27 cellular contexts compared by ENCODE assay signal in genomic region chr9:108626743-108627142, GRCh38.
"Had no signal": no experiment of that assay in that cellular context is flagged by ENCODE, and none has a peak within 500 bp of the region (broad histone marks: within the 10 kb centered on the region; RNA-seq: fewer than 3 reads in every experiment).

No MANE protein-coding gene starts in this region.

- H3K27ac Mint-ChIP-seq: naive thymus-derived CD8-positive, alpha-beta T cell; natural killer cell treated with Interleukin-12 subunit alpha and Interleukin-12 subunit beta and Interleukin-15 and Interleukin-18, amount 100 ng/mL, for 72 hours; nephron progenitor cell; stimulated activated effector memory CD8-positive, alpha-beta T cell treated with anti-CD3 and anti-CD28 coated beads, Interleukin-12 subunit alpha, Interleukin-12 subunit beta, amount 100 ng/mL, for 72 hours; stimulated activated naive B cell treated with anti-CD40 and anti-IgM and Interleukin-4, amounts not matched to agents 10 μg/mL and 1 μg/mL and 100 μg/mL, for 72 hours; stimulated activated naive CD8-positive, alpha-beta T cell treated with anti-CD3 and anti-CD28 coated beads, Interleukin-15, Interleukin-2, amounts not matched to agents 100 ng/mL and 50 ng/mL, for 24 hours; type B pancreatic cell had no signal

- H3K27me3 ChIP-seq: neutrophil, pancreas, right atrium auricular region, right lobe of liver, sigmoid colon, stomach, tibial artery, transverse colon, upper lobe of right lung, uterus had no signal

- H3K4me3 Mint-ChIP-seq: naive thymus-derived CD8-positive, alpha-beta T cell; natural killer cell treated with Interleukin-12 subunit alpha and Interleukin-12 subunit beta and Interleukin-15 and Interleukin-18, amount 100 ng/mL, for 72 hours; nephron progenitor cell; neural crest cell; stimulated activated effector memory CD8-positive, alpha-beta T cell treated with anti-CD3 and anti-CD28 coated beads, Interleukin-12 subunit alpha, Interleukin-12 subunit beta, amount 100 ng/mL, for 72 hours; stimulated activated naive B cell treated with anti-CD40 and anti-IgM and Interleukin-4, amounts not matched to agents 10 μg/mL and 1 μg/mL and 100 μg/mL, for 72 hours; stimulated activated naive CD8-positive, alpha-beta T cell treated with anti-CD3 and anti-CD28 coated beads, Interleukin-15, Interleukin-2, amounts not matched to agents 100 ng/mL and 50 ng/mL, for 24 hours; type B pancreatic cell had no signal

- H3K4me1 Mint-ChIP-seq: naive thymus-derived CD8-positive, alpha-beta T cell; nephron progenitor cell; neural crest cell; stimulated activated effector memory CD8-positive, alpha-beta T cell treated with anti-CD3 and anti-CD28 coated beads, Interleukin-12 subunit alpha, Interleukin-12 subunit beta, amount 100 ng/mL, for 72 hours; stimulated activated naive B cell treated with anti-CD40 and anti-IgM and Interleukin-4, amounts not matched to agents 10 μg/mL and 1 μg/mL and 100 μg/mL, for 72 hours had no signal

- H3K36me3 ChIP-seq: neutrophil, pancreas, prostate gland, right atrium auricular region, right lobe of liver, sigmoid colon, stomach, tibial artery, transverse colon, upper lobe of right lung, uterus had no signal

- H3K4me3 ChIP-seq: pancreas, prostate gland, right atrium auricular region, right lobe of liver, sigmoid colon, stomach, tibial artery, transverse colon, upper lobe of right lung, uterus had no signal

- H3K36me3 Mint-ChIP-seq: naive thymus-derived CD8-positive, alpha-beta T cell; natural killer cell treated with Interleukin-12 subunit alpha and Interleukin-12 subunit beta and Interleukin-15 and Interleukin-18, amount 100 ng/mL, for 72 hours; stimulated activated effector memory CD8-positive, alpha-beta T cell treated with anti-CD3 and anti-CD28 coated beads, Interleukin-12 subunit alpha, Interleukin-12 subunit beta, amount 100 ng/mL, for 72 hours; type B pancreatic cell had no signal

- H3K27ac ChIP-seq: neutrophil, pancreas, prostate gland, right atrium auricular region, right lobe of liver, sigmoid colon, stomach, tibial artery, transverse colon, upper lobe of right lung, uterus had no signal

- H3K9me3 Mint-ChIP-seq: nephron progenitor cell; neural crest cell; stimulated activated naive B cell treated with anti-CD40 and anti-IgM and Interleukin-4, amounts not matched to agents 10 μg/mL and 1 μg/mL and 100 μg/mL, for 72 hours; stimulated activated naive CD8-positive, alpha-beta T cell treated with anti-CD3 and anti-CD28 coated beads, Interleukin-15, Interleukin-2, amounts not matched to agents 100 ng/mL and 50 ng/mL, for 24 hours; type B pancreatic cell had no signal

- FAIRE-seq: pancreas, small intestine had no signal

- H3K4me1 ChIP-seq: pancreas, prostate gland, right atrium auricular region, right lobe of liver, sigmoid colon, stomach, tibial artery, transverse colon, upper lobe of right lung, uterus had no signal

- H3K27me3 Mint-ChIP-seq: stimulated activated naive B cell treated with anti-CD40 and anti-IgM and Interleukin-4, amounts not matched to agents 10 μg/mL and 1 μg/mL and 100 μg/mL, for 72 hours; stimulated activated naive CD8-positive, alpha-beta T cell treated with anti-CD3 and anti-CD28 coated beads, Interleukin-15, Interleukin-2, amounts not matched to agents 100 ng/mL and 50 ng/mL, for 24 hours had no signal

- ATAC-seq: naive thymus-derived CD8-positive, alpha-beta T cell; natural killer cell treated with Interleukin-12 subunit alpha and Interleukin-12 subunit beta and Interleukin-15 and Interleukin-18, amount 100 ng/mL, for 72 hours; pancreas; right lobe of liver; stimulated activated effector memory CD8-positive, alpha-beta T cell treated with anti-CD3 and anti-CD28 coated beads, Interleukin-12 subunit alpha, Interleukin-12 subunit beta, amount 100 ng/mL, for 72 hours; stimulated activated naive B cell treated with anti-CD40 and anti-IgM and Interleukin-4, amounts not matched to agents 10 μg/mL and 1 μg/mL and 100 μg/mL, for 72 hours; upper lobe of right lung had no signal

- DNase-seq: naive thymus-derived CD8-positive, alpha-beta T cell; nephron progenitor cell; nucleus accumbens; retina; right lobe of liver; sigmoid colon; stimulated activated CD4-positive, alpha-beta T cell treated with anti-CD3 and anti-CD28 coated beads, Interleukin-15, amount 100 ng/mL, for 24 hours; stimulated activated CD4-positive, alpha-beta T cell treated with anti-CD3 and anti-CD28 coated beads, Interleukin-2, amount 100 ng/mL, for 24 hours; stimulated activated CD4-positive, alpha-beta T cell treated with anti-CD3 and anti-CD28 coated beads, Interleukin-2, amount 100 ng/mL, for 48 hours; stimulated activated CD4-positive, alpha-beta T cell treated with anti-CD3 and anti-CD28 coated beads, Interleukin-4, amount 100 ng/mL, for 24 hours; stimulated activated naive B cell treated with anti-CD40 and anti-IgM and Interleukin-4, amounts not matched to agents 10 μg/mL and 1 μg/mL and 100 μg/mL, for 72 hours; stimulated activated naive CD4-positive, alpha-beta T cell treated with Interleukin-2 at 50 U/mL for 16 hours; stomach; tibial artery; transverse colon; upper lobe of right lung; uterus had no signal

- H3K9me3 ChIP-seq: neutrophil, pancreas, prostate gland, right atrium auricular region, right lobe of liver, sigmoid colon, stomach, tibial artery, transverse colon, upper lobe of right lung, uterus had no signal
